ENCODE assay signal across 14 cellular contexts in genomic region chr5:32831630-32832029, GRCh38.
"Had no signal": no experiment of that assay in that cellular context is flagged by ENCODE, and none has a peak within 500 bp of the region (broad histone marks: within the 10 kb centered on the region; RNA-seq: fewer than 3 reads in every experiment).

No MANE protein-coding gene starts in this region.

- H3K9me3 ChIP-seq: ascending aorta, left ventricle myocardium inferior, mucosa of descending colon had no signal

- H3K27me3 ChIP-seq: ascending aorta, hepatocyte had no signal

- H3K4me1 ChIP-seq: left ventricle myocardium inferior had no signal

- H3K27ac ChIP-seq: hepatocyte, left ventricle myocardium inferior had no signal

- H3K4me3 ChIP-seq: ascending aorta, hepatocyte, left ventricle myocardium inferior, mucosa of descending colon, smooth muscle cell had no signal

- FAIRE-seq: bronchial epithelial cell, keratinocyte had no signal

- H3K4me2 ChIP-seq: hepatocyte, smooth muscle cell had no signal

- DNase-seq: activated naive CD4-positive, alpha-beta T cell treated with anti-CD3 and anti-CD28 coated beads for 36 hours; activated naive CD8-positive, alpha-beta T cell treated with anti-CD3 and anti-CD28 coated beads, Interleukin-2, amount 50 U/mL, for 24 hours; dermis blood vessel endothelial cell; endodermal cell; erythroblast; left ventricle myocardium inferior; mucosa of descending colon; naive thymus-derived CD4-positive, alpha-beta T cell; stimulated activated naive CD8-positive, alpha-beta T cell treated with anti-CD3 and anti-CD28 coated beads, Interleukin-15, amount 100 ng/mL, for 72 hours had no signal

- ATAC-seq: activated naive CD8-positive, alpha-beta T cell treated with anti-CD3 and anti-CD28 coated beads, Interleukin-2, amount 50 U/mL, for 24 hours; mucosa of descending colon; naive thymus-derived CD4-positive, alpha-beta T cell; stimulated activated naive CD8-positive, alpha-beta T cell treated with anti-CD3 and anti-CD28 coated beads, Interleukin-15, amount 100 ng/mL, for 72 hours had no signal

- H3K36me3 ChIP-seq: ascending aorta, left ventricle myocardium inferior had no signal
